In the genomic region with DNA sequence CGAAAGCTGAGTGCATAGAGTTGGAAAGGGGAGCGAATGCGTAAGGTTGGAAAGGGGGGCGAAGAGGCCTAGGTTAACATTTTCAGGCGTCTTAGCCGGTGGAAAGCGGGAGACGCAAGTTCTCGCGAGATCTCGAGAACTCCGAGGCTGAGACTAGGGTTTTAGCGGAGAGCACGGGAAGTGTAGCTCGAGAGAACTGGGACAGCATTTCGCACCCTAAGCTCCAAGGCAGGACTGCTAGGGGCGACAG, we compare ENCODE assay signal across 8 cellular contexts. TPM values are rescaled to one million over a fixed set of nuclear protein-coding genes. Genes with fewer than 3 reads are reported as not detected.
DNase-seq lines count a peak whose midpoint lies in the region; ATAC-seq and TF ChIP-seq lines count a peak whose summit lies in the region.

No MANE protein-coding gene starts in this region.

- H3K36me3 ChIP-seq in SU-DHL-6 (ENCODE audit: low read length) = peaks cover 12% of the 10 kb centered on the region
- H3K36me3 ChIP-seq in duodenal mucosa (ENCODE audit: control insufficient read depth in 1 of 2, insufficient read depth in 2 of 2, low read length in 2 of 2) = no peaks in the 10 kb centered on the region
- H3K36me3 ChIP-seq in thymus (ENCODE audit: control insufficient read depth, insufficient read depth) = no peaks in the 10 kb centered on the region

- H4K20me1 ChIP-seq in SU-DHL-6 (ENCODE audit: low read depth, low read length) = peaks cover 27% of the 10 kb centered on the region

- peak; percentile 67 to 68 for DNase-seq in stimulated activated CD4-positive, alpha-beta T cell treated with anti-CD3 and anti-CD28 coated beads, Interleukin-15, amount 100 ng/mL, for 48 hours (ENCODE audit: low read depth in 2 of 2)
- no peak for DNase-seq in stimulated activated CD4-positive, alpha-beta T cell treated with anti-CD3 and anti-CD28 coated beads, Interleukin-12 subunit alpha, Interleukin-12 subunit beta, amount 100 ng/mL, for 4 hours
- DNase-seq in NCI-H128 (lab: John Stamatoyannopoulos, UW; ENCODE audit: unreplicated experiment) (peak; percentile 78), medulla oblongata (ENCODE audit: extremely low spot score) (peak; percentile 82)

- H3K4me3 ChIP-seq in SU-DHL-6 (ENCODE audit: insufficient read depth, low read length, poor library complexity, severe bottlenecking) (peak overlapping the region; percentile 98), duodenal mucosa (ENCODE audit: low read depth in 1 of 2, low read length in 2 of 2) (peak overlapping the region; percentile 86 to 87), thymus (ENCODE audit: low read length) (peak overlapping the region; percentile 80)

- WGBS in thymus = under 1% methylated on average over 17 of the region's 17 CpGs

- ATAC-seq in HG02678 (IDR thresholded peaks at IDR 0.05; ENCODE audit: unreplicated experiment) = peak; percentile 26

- peaks cover 17% of the 10 kb centered on the region; the same call in 1 of the 2 replicates for H3F3A ChIP-seq in SU-DHL-6 (ENCODE audit: insufficient read depth)

- H3K27ac ChIP-seq in SU-DHL-6 (ENCODE audit: low read depth, low read length) (peak overlapping the region; percentile 97), duodenal mucosa (ENCODE audit: low read depth, low read length) (peak overlapping the region; percentile 99), thymus (ENCODE audit: low read depth) (peak overlapping the region; percentile 96)

- peak overlapping the region; percentile 29 for H2AFZ ChIP-seq in SU-DHL-6 (ENCODE audit: low read depth, low read length, severe bottlenecking)

- peaks cover 46% of the 10 kb centered on the region for H3K79me2 ChIP-seq in SU-DHL-6 (ENCODE audit: insufficient read depth, low read length)

- peak overlapping the region; percentile 99 for H3K9ac ChIP-seq in SU-DHL-6 (ENCODE audit: low read length)
- peak overlapping the region; percentile 99 to 100 for H3K9ac ChIP-seq in duodenal mucosa (ENCODE audit: low read depth in 1 of 2, low read length in 2 of 2)

- no peaks in the 10 kb centered on the region for H3K9me3 ChIP-seq in SU-DHL-6 (ENCODE audit: insufficient read depth, low read length)
- no peaks in the 10 kb centered on the region for H3K9me3 ChIP-seq in duodenal mucosa (ENCODE audit: control insufficient read depth in 1 of 2, low read length in 2 of 2)
- H3K9me3 ChIP-seq in thymus (ENCODE audit: control insufficient read depth) = no peaks in the 10 kb centered on the region

- H3K27me3 ChIP-seq in SU-DHL-6 (ENCODE audit: low read length) (no peaks in the 10 kb centered on the region), duodenal mucosa (ENCODE audit: control insufficient read depth in 1 of 2, insufficient read depth in 2 of 2, low read length in 2 of 2) (no peaks in the 10 kb centered on the region), thymus (ENCODE audit: control insufficient read depth, insufficient read depth) (no peaks in the 10 kb centered on the region)

- TF ChIP-seq CTCF in SU-DHL-6 (IDR thresholded peaks at IDR 0.05; ENCODE audit: insufficient read depth, low read length, poor library complexity, severe bottlenecking) = no peak

- H3K4me2 ChIP-seq in SU-DHL-6 (ENCODE audit: low read depth, low read length, poor library complexity, severe bottlenecking) = peak overlapping the region; percentile 89

- H3K4me1 ChIP-seq in duodenal mucosa (ENCODE audit: control insufficient read depth in 1 of 2, insufficient read depth in 2 of 2, low read length in 2 of 2) (peaks cover 0 to 9% of the 10 kb centered on the region in 2 donors), thymus (ENCODE audit: control insufficient read depth, insufficient read depth, low read length) (peaks cover 3% of the 10 kb centered on the region)

- H3K9me2 ChIP-seq in SU-DHL-6 (replicated peaks; ENCODE audit: insufficient read depth, low read length) = no peaks in the 10 kb centered on the region

RNA-seq across cellular contexts. Expression of a gene that starts 0.3 kb away (rescaled TPM):
- 117 TPM for polyA plus RNA-seq in thymus
